In genomic region chr10:58467931-58468635, GRCh38 we compare ENCODE assay signal across 1 cellular context.
TF ChIP-seq lines count a peak whose summit lies in the region.

No MANE protein-coding gene starts in this region.

TF ChIP-seq in GM23338, 12 proteins besides CTCF, POLR2A, EP300 and RAD21 (continued from another document):
- TF ChIP-seq ZNF462 (CRISPR knock-in tag; IDR thresholded peaks at IDR 0.05), result no peak
- TF ChIP-seq ETS1 (IDR thresholded peaks at IDR 0.05), result no peak
- no peak for TF ChIP-seq POLR2AphosphoS5 (IDR thresholded peaks at IDR 0.05; ENCODE audit: low read depth)
- no peak for TF ChIP-seq EZH2 (IDR thresholded peaks at IDR 0.05; ENCODE audit: low read depth, unreplicated experiment)
TF ChIP-seq in GM23338: peak in this region for 0.
